In genomic region chr17:17200831-17201230, GRCh38 we compare ENCODE assay signal across 19 cellular contexts. TPM values are rescaled to one million over a fixed set of nuclear protein-coding genes. Genes with fewer than 3 reads are reported as not detected.
A peak's percentile ranks its signal among the peaks of the same experiment; 100 is the strongest.
DNase-seq lines count a peak whose midpoint lies in the region; TF ChIP-seq lines count a peak whose summit lies in the region.
"Had no signal": no experiment of that assay in that cellular context is flagged by ENCODE, and none has a peak within 500 bp of the region (broad histone marks: within the 10 kb centered on the region; RNA-seq: fewer than 3 reads in every experiment).

No MANE protein-coding gene starts in this region.

- no peak overlapping the region for H3K4me3 Mint-ChIP-seq in activated T-cell treated with anti-CD3 and anti-CD28 coated beads, Interleukin-2, amount 50 U/mL, for 24 hours
- H3K4me3 Mint-ChIP-seq: activated CD4-positive, alpha-beta T cell treated with anti-CD3 and anti-CD28 coated beads for 36 hours; B cell had no signal

- H2AFZ ChIP-seq in fibroblast of lung (ENCODE audit: low read length) = no peak overlapping the region
- H2AFZ ChIP-seq in neuron (ENCODE audit: low read depth, low read length) = peak overlapping the region; percentile 57

- peaks cover 83% of the 10 kb centered on the region for H3K36me3 Mint-ChIP-seq in activated T-cell treated with anti-CD3 and anti-CD28 coated beads, Interleukin-2, amount 50 U/mL, for 24 hours (ENCODE audit: low read depth)

- H3K9me3 ChIP-seq in fibroblast of lung (ENCODE audit: control insufficient read depth, insufficient read depth, low read depth, low read length) (no peaks in the 10 kb centered on the region), neuron (ENCODE audit: low read length) (no peaks in the 10 kb centered on the region), transverse colon (no peaks in the 10 kb centered on the region)
- H3K9me3 ChIP-seq: neutrophil had no signal

- no peaks in the 10 kb centered on the region for H3K27me3 ChIP-seq in fibroblast of lung (ENCODE audit: control insufficient read depth, insufficient read depth, low read length)
- no peaks in the 10 kb centered on the region for H3K27me3 ChIP-seq in neuron (ENCODE audit: insufficient read depth, low read length)
- no peaks in the 10 kb centered on the region for H3K27me3 ChIP-seq in transverse colon
- H3K27me3 ChIP-seq: neutrophil had no signal

- no peaks in the 10 kb centered on the region for H4K20me1 ChIP-seq in fibroblast of lung (ENCODE audit: control insufficient read depth, extremely low read depth, insufficient read depth, low read length)

- H3K4me1 Mint-ChIP-seq in activated T-cell treated with anti-CD3 and anti-CD28 coated beads, Interleukin-2, amount 50 U/mL, for 24 hours (ENCODE audit: low read depth) = peaks cover 51% of the 10 kb centered on the region

- TF ChIP-seq EP300 in transverse colon (IDR thresholded peaks at IDR 0.05; ENCODE audit: low read depth) = no peak

- WGBS in transverse colon (ENCODE audit: low coverage in 1 of 2), 2 donors = 58 to 61% methylated on average over 4 to 5 of the region's 5 CpGs

- H3K4me3 ChIP-seq in fibroblast of lung (replicated peaks in 1 of 4; ENCODE audit: control extremely low read depth in 1 of 4, insufficient read depth in 1 of 4, low read depth in 3 of 4, low read length in 4 of 4) = no peak overlapping the region
- no peak overlapping the region for H3K4me3 ChIP-seq in neuron (ENCODE audit: low read length)
- H3K4me3 ChIP-seq in transverse colon = peak overlapping the region in 1 of 4 donors; percentile 12

- peak overlapping the region; percentile 10 for H3K27ac Mint-ChIP-seq in activated T-cell treated with anti-CD3 and anti-CD28 coated beads, Interleukin-2, amount 50 U/mL, for 24 hours
- H3K27ac Mint-ChIP-seq: activated CD4-positive, alpha-beta T cell treated with anti-CD3 and anti-CD28 coated beads for 36 hours; B cell had no signal

- H3K9ac ChIP-seq in fibroblast of lung (ENCODE audit: insufficient read depth, low read length) = no peak overlapping the region

- intact Hi-C loops in transverse colon (cut with DNase I; ENCODE audit: low total_unique reads) = no loop called here

- TF ChIP-seq POLR2A in transverse colon (IDR thresholded peaks at IDR 0.05) = no peak

- in situ Hi-C loops in transverse colon (cut with MboI; ENCODE audit: low pct_ligation_motif_present in 1 of 4, low pct_unique_long_range_greater_than_20kb in 1 of 4, low sequenced_read_pairs in 3 of 4) = no loop called here

- H3K4me2 ChIP-seq in fibroblast of lung (ENCODE audit: extremely low read depth, insufficient read depth, low read length) = peak overlapping the region; percentile 56

- H3K79me2 ChIP-seq in fibroblast of lung (ENCODE audit: control insufficient read depth, insufficient read depth, low read length) = peaks cover 9% of the 10 kb centered on the region

- H3K36me3 ChIP-seq in fibroblast of lung (ENCODE audit: control insufficient read depth, insufficient read depth, low read length) = peaks cover 2% of the 10 kb centered on the region
- H3K36me3 ChIP-seq in neuron (ENCODE audit: insufficient read depth, low read length) = no peaks in the 10 kb centered on the region
- H3K36me3 ChIP-seq in transverse colon = no peaks in the 10 kb centered on the region

- H3K27ac ChIP-seq in fibroblast of lung (ENCODE audit: insufficient read depth, low read length) (peak overlapping the region; percentile 17), transverse colon (peak overlapping the region; percentile 78 to 94 (median 86))
- H3K27ac ChIP-seq: neutrophil had no signal

- H3K27me3 Mint-ChIP-seq in activated T-cell treated with anti-CD3 and anti-CD28 coated beads, Interleukin-2, amount 50 U/mL, for 24 hours = no peaks in the 10 kb centered on the region
- H3K27me3 Mint-ChIP-seq: activated CD4-positive, alpha-beta T cell treated with anti-CD3 and anti-CD28 coated beads for 36 hours; B cell had no signal

- TF ChIP-seq CTCF in fibroblast of lung (conservative IDR thresholded peaks at IDR 0.05 in 1 of 2, IDR thresholded peaks at IDR 0.05 in 1 of 2; ENCODE audit: low read depth in 1 of 2, low read length in 2 of 2) = no peak
- TF ChIP-seq CTCF in transverse colon (IDR thresholded peaks at IDR 0.05) = no peak

- H3K4me1 ChIP-seq in fibroblast of lung (ENCODE audit: control insufficient read depth, extremely low read depth, insufficient read depth, low read length) (peaks cover 11% of the 10 kb centered on the region), neuron (ENCODE audit: insufficient read depth, low read length) (peaks cover 13% of the 10 kb centered on the region), transverse colon (peaks cover 29 to 51% (median 40%) of the 10 kb centered on the region in 4 donors)

- no peak for DNase-seq in activated T-cell treated with anti-CD3 and anti-CD28 coated beads, Interleukin-2, amount 50 U/mL, for 24 hours
- no peak for DNase-seq in activated T-cell treated with anti-CD3 and anti-CD28 coated beads, Interleukin-2, amount 50 U/mL, for 48 hours
- DNase-seq in fibroblast of lung (ENCODE audit: low read depth in 2 of 2) = peak in 1 of 2 donors; percentile 54
- DNase-seq in transverse colon = peak; percentile 38
- DNase-seq in activated gamma-delta T cell treated with Interleukin-2 at 50 U/mL for 16 hours = no peak
- no peak for DNase-seq in stimulated activated naive CD4-positive, alpha-beta T cell (lab: John Stamatoyannopoulos, UW)
- DNase-seq in HCEC 1CT = no peak
- DNase-seq: 8988T; activated CD4-positive, alpha-beta T cell treated with anti-CD3 and anti-CD28 coated beads for 36 hours; activated naive CD4-positive, alpha-beta T cell; Calu3; EL; KG1; kidney; NCI-H2029 treated with DMSO at 0.1 percent for 48 hours; SW 1271 had no signal

- no peaks in the 10 kb centered on the region for H3K9me3 Mint-ChIP-seq in activated T-cell treated with anti-CD3 and anti-CD28 coated beads, Interleukin-2, amount 50 U/mL, for 24 hours

RNA-seq across cellular contexts. Expression of gene PLD6, which starts 5.3 kb away (rescaled TPM):
- 6.7 and 7.8 TPM in 2 replicates for total RNA-seq in fibroblast of lung
- polyA plus RNA-seq in fibroblast of lung = 2.5 and 4.7 TPM in 2 replicates
- 1.5 and 3.6 TPM in 2 replicates for polyA plus RNA-seq in fibroblast of lung (2012)
- 0.47 and 2.8 TPM in 2 replicates for polyA minus RNA-seq in fibroblast of lung (ENCODE audit: low replicate concordance)
- 1 to 10 TPM in 2 of 4 donors, under 1 TPM in 1, not detected in 1; 0.75 to 3.2 (median 1.4) TPM for total RNA-seq in transverse colon

RNA-seq across cellular contexts. Expression of gene FLCN, which starts 36.1 kb away (rescaled TPM):
- total RNA-seq in fibroblast of lung (66.5 and 68.5 TPM in 2 replicates), transverse colon (100 to 1,000 TPM in 1 of 4 donors, 10 to 100 TPM in 3; 43.0 to 560 (median 81.1) TPM)
- polyA plus RNA-seq in fibroblast of lung = 16.4 and 17.5 TPM in 2 replicates
- 28.3 and 34.2 TPM in 2 replicates for polyA plus RNA-seq in fibroblast of lung (2012)
- 54.8 and 71.1 TPM in 2 replicates for polyA minus RNA-seq in fibroblast of lung (ENCODE audit: low replicate concordance)
